ENCODE assay signal across 8 cellular contexts in genomic region chr12:21296751-21297406, GRCh38. TPM values are rescaled to one million over a fixed set of nuclear protein-coding genes. Genes with fewer than 3 reads are reported as not detected.
A peak's percentile ranks its signal among the peaks of the same experiment; 100 is the strongest.
DNase-seq lines count a peak whose midpoint lies in the region; ATAC-seq, FAIRE-seq and TF ChIP-seq lines count a peak whose summit lies in the region.

No MANE protein-coding gene starts in this region.

- H3K27me3 Mint-ChIP-seq in CD14-positive monocyte (ENCODE audit: low read depth in 3 of 3), result peaks cover 0 to 3% (median 0%) of the 10 kb centered on the region in 3 donors

- ATAC-seq in GM18498 (IDR thresholded peaks at IDR 0.05; ENCODE audit: unreplicated experiment) (peak; percentile 71), HG02885 (IDR thresholded peaks at IDR 0.05; ENCODE audit: poor library complexity, unreplicated experiment) (peak; percentile 82), thoracic aorta (ENCODE audit: insufficient number of reproducible peaks, low FRiP score, low read depth) (no peak)

- no peak for FAIRE-seq in GM12891 (lab: Jason Lieb, UNC)

- intact Hi-C loops in CD14-positive monocyte (cut with micrococcal nuclease), result no loop called here

- peaks cover 13% of the 10 kb centered on the region for H3K4me1 Mint-ChIP-seq in CD14-positive monocyte

- H3K9me3 Mint-ChIP-seq in CD14-positive monocyte, result peaks cover 0 to 3% (median 0%) of the 10 kb centered on the region in 7 donors

- DNase-seq in CD14-positive monocyte (ENCODE audit: low spot score), result no peak
- peak; percentile 44 for DNase-seq in RKO (ENCODE audit: low spot score)
- DNase-seq in foreskin fibroblast, result peak in 1 of 2 donors; percentile 16
- no peak for DNase-seq in thoracic aorta (ENCODE audit: low spot score)
- no peak for DNase-seq in NCI-H1930 (lab: John Stamatoyannopoulos, UW)
- DNase-seq in GM12891 (ENCODE audit: insufficient read length, low spot score), result no peak

- no peaks in the 10 kb centered on the region for H3K36me3 Mint-ChIP-seq in CD14-positive monocyte

- no peaks in the 10 kb centered on the region for H3K9me3 ChIP-seq in thoracic aorta

- H3K4me3 Mint-ChIP-seq in CD14-positive monocyte, result no peak overlapping the region

- no peak overlapping the region for H3K4me3 ChIP-seq in foreskin fibroblast (ENCODE audit: low read depth in 1 of 2, low read length in 2 of 2)
- no peak overlapping the region for H3K4me3 ChIP-seq in thoracic aorta

- no peak overlapping the region for H3K27ac ChIP-seq in thoracic aorta

- H3K27me3 ChIP-seq in thoracic aorta (replicated peaks; ENCODE audit: insufficient read depth), result no peaks in the 10 kb centered on the region

- H3K36me3 ChIP-seq in thoracic aorta, result no peaks in the 10 kb centered on the region

- H3K4me1 ChIP-seq in thoracic aorta (ENCODE audit: control insufficient read depth in 1 of 2, low read depth in 2 of 2), result no peaks in the 10 kb centered on the region

- no peak overlapping the region for H3K27ac Mint-ChIP-seq in CD14-positive monocyte

- no peak for TF ChIP-seq POLR2A in GM12891 (IDR thresholded peaks at IDR 0.05; ENCODE audit: low read depth, low read length)

- peak; percentile 78 for TF ChIP-seq CTCF in CD14-positive monocyte (IDR thresholded peaks at IDR 0.05)
- TF ChIP-seq CTCF in foreskin fibroblast (IDR thresholded peaks at IDR 0.05; ENCODE audit: low read depth, low read length), result peak; percentile 62
- TF ChIP-seq CTCF in thoracic aorta (IDR thresholded peaks at IDR 0.05), result peak; percentile 76

TF ChIP-seq in GM12891, 5 proteins besides CTCF, POLR2A, EP300 and RAD21:
- no peak for TF ChIP-seq PAX5 (IDR thresholded peaks at IDR 0.05; ENCODE audit: insufficient read depth, low read length, severe bottlenecking)
- TF ChIP-seq POU2F2 (IDR thresholded peaks at IDR 0.05; ENCODE audit: low read depth, low read length), result no peak
- TF ChIP-seq SPI1 (IDR thresholded peaks at IDR 0.05; ENCODE audit: low read depth, low read length), result no peak
- TF ChIP-seq POLR2AphosphoS5 (IDR thresholded peaks at IDR 0.05; ENCODE audit: low read depth, low read length), result no peak
- TF ChIP-seq TAF1 (IDR thresholded peaks at IDR 0.05; ENCODE audit: low read depth, low read length), result no peak

RNA-seq across cellular contexts. Expression of gene SLCO1A2, which starts 37.8 kb away (rescaled TPM):
- polyA plus RNA-seq in CD14-positive monocyte, result not detected
- not detected for total RNA-seq in thoracic aorta
- polyA plus RNA-seq in GM12891 (2012; ENCODE audit: low read depth, missing spikeins), result not detected
